Comparison of ENCODE assay signal across 8 cellular contexts in the genomic region with DNA sequence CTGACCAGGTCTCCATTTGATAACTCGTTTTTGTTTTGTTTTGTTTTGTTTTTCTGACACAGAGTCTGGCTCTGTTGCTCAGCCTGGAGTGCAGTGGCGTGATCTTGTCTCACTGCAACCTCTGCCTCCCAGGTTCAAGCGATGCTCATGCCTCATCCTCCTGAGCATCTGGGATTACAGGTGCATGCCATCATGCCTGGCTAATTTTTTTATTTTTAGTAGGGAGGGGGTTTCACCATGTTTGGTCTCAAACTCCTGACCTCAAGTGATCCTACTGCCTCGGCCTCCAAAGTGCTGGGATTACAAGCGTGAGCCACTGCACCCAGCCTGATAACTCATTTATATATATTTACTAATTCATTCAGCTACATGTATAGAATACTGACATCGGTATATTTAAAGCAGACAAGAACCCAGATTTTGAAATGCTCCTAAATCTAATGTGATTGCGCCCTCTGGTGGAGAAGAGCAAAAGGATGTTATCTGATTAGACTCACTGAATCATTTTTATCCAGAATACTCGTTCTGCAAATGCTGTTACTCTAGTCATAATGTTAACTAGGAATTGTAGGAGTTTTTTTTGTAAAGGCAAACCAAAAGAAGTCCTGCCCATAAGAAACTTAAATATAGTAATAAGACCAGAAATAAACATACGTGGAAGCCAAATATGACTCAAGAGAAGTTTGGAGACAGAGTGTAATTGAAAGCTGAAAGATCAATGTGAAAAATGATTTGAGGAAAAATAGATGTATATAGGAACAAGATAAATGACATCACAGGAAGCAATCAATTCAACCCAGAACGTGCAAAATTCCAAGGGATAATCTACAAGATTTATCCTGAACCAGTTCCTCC. TPM values are rescaled to one million over a fixed set of nuclear protein-coding genes. Genes with fewer than 3 reads are reported as not detected.
A peak's percentile ranks its signal among the peaks of the same experiment; 100 is the strongest.
DNase-seq lines count a peak whose midpoint lies in the region; ATAC-seq and TF ChIP-seq lines count a peak whose summit lies in the region.

No MANE protein-coding gene starts in this region.

- no peaks in the 10 kb centered on the region for H3K4me1 ChIP-seq in BE2C

- ATAC-seq in GM18867 (IDR thresholded peaks at IDR 0.05; ENCODE audit: unreplicated experiment) (peak; percentile 29), HG03469 (IDR thresholded peaks at IDR 0.05; ENCODE audit: unreplicated experiment) (no peak), HG03039 (IDR thresholded peaks at IDR 0.05; ENCODE audit: unreplicated experiment) (no peak)

- H3K9me3 ChIP-seq in BE2C, result no peaks in the 10 kb centered on the region

- peaks cover 34% of the 10 kb centered on the region for H3K27me3 ChIP-seq in BE2C

- no peak overlapping the region for H3K4me3 ChIP-seq in BE2C (ENCODE audit: low read depth, low read length)
- no peak overlapping the region for H3K4me3 ChIP-seq in retinal pigment epithelial cell (ENCODE audit: low read length)

- peak; percentile 74 for TF ChIP-seq CTCF in BE2C (IDR thresholded peaks at IDR 0.05; ENCODE audit: low read depth, low read length)
- peak; percentile 74 for TF ChIP-seq CTCF in retinal pigment epithelial cell (conservative IDR thresholded peaks at IDR 0.05; ENCODE audit: low read depth, low read length)

- peak; percentile 65 for DNase-seq in BE2C
- DNase-seq in NCI-H446 (lab: John Stamatoyannopoulos, UW), result peak; percentile 28 to 58
- DNase-seq in activated CD4-positive, alpha-beta T cell treated with anti-CD3 and anti-CD28 coated beads, Interleukin-2, amount 50 U/mL, for 48 hours, result peak; percentile 19 to 34
- DNase-seq in foreskin melanocyte, result peak; percentile 52
- DNase-seq in retinal pigment epithelial cell (ENCODE audit: low read depth), result no peak

- H3K36me3 ChIP-seq in BE2C, result no peaks in the 10 kb centered on the region

RNA-seq across cellular contexts. Expression of a gene that starts 5.3 kb away (rescaled TPM):
- polyA plus RNA-seq in BE2C (2012; ENCODE audit: insufficient read depth, insufficient read length, low read depth), result 0.39 TPM

RNA-seq across cellular contexts. Expression of a gene that starts 32.5 kb away (rescaled TPM):
- 780 TPM for polyA plus RNA-seq in BE2C (2012; ENCODE audit: insufficient read depth, insufficient read length, low read depth)
